Comparison of ENCODE assay signal across 11 cellular contexts in the genomic region with DNA sequence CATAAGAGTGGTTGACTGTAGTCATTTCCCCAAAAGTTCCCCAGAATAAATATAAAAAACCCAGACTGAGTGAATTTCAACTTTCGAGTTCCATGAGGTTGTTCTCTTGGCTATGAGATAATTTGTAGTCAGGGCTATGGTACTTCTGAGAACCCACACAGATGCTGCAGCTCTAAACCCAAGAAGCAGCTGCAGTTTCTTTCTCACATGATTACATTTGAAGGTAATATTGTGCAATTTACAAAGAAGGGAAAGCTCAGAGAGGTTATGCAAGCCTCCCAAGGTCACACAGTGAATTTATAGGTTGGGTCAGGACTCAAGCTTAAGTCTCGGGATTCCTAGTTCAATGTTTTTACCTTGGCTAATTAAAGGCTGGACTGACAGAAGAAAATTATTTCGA. TPM values are rescaled to one million over a fixed set of nuclear protein-coding genes. Genes with fewer than 3 reads are reported as not detected.
DNase-seq lines count a peak whose midpoint lies in the region; ATAC-seq and TF ChIP-seq lines count a peak whose summit lies in the region.
"Had no signal": no experiment of that assay in that cellular context is flagged by ENCODE, and none has a peak within 500 bp of the region (broad histone marks: within the 10 kb centered on the region; RNA-seq: fewer than 3 reads in every experiment).

No MANE protein-coding gene starts in this region.

- no peaks in the 10 kb centered on the region for H3K36me3 Mint-ChIP-seq in activated CD4-positive, alpha-beta T cell treated with anti-CD3 and anti-CD28 coated beads for 36 hours (ENCODE audit: low read depth)
- no peaks in the 10 kb centered on the region for H3K36me3 Mint-ChIP-seq in naive thymus-derived CD8-positive, alpha-beta T cell
- H3K36me3 Mint-ChIP-seq in CD4-positive, alpha-beta T cell (ENCODE audit: low read depth) = no peaks in the 10 kb centered on the region

- no peaks in the 10 kb centered on the region for H3K9me3 Mint-ChIP-seq in activated CD4-positive, alpha-beta T cell treated with anti-CD3 and anti-CD28 coated beads for 36 hours (ENCODE audit: low read depth)
- no peaks in the 10 kb centered on the region for H3K9me3 Mint-ChIP-seq in naive thymus-derived CD8-positive, alpha-beta T cell
- no peaks in the 10 kb centered on the region for H3K9me3 Mint-ChIP-seq in CD4-positive, alpha-beta T cell

- intact Hi-C loops in spleen (cut with DNase I; ENCODE audit: low total_unique reads) = no loop called here
- intact Hi-C loops in activated CD4-positive, alpha-beta T cell treated with anti-CD3 and anti-CD28 coated beads for 36 hours (cut with DNase I, micrococcal nuclease) = loop anchor here in 1 of 2 experiments (5.0 kb wide), 1 partner anchor 34 kb away; no protein-coding TSS in a partner anchor
- intact Hi-C loops in CD4-positive, alpha-beta T cell (cut with DNase I, micrococcal nuclease) = no loop called here

- CTCF ChIA-PET in activated CD4-positive, alpha-beta T cell treated with anti-CD3 and anti-CD28 coated beads for 36 hours (lab: Charles Lee) = no interaction called here
- CTCF ChIA-PET in CD4-positive, alpha-beta T cell (lab: Charles Lee) = no interaction called here

- DNase-seq in GM20000 (ENCODE audit: low spot score) (peak; percentile 30), NB4 (ENCODE audit: low read depth) (peak; percentile 55), fibroblast of gingiva (ENCODE audit: low read depth) (peak; percentile 32), spleen (no peak), DMS79 (lab: John Stamatoyannopoulos, UW) (no peak)
- no peak for DNase-seq in activated CD4-positive, alpha-beta T cell treated with anti-CD3 and anti-CD28 coated beads for 36 hours
- no peak for DNase-seq in naive thymus-derived CD8-positive, alpha-beta T cell
- no peak for DNase-seq in CD4-positive, alpha-beta T cell
- DNase-seq: effector CD4-positive, alpha-beta T cell; NCI-H1105; SJCRH30 had no signal

- no peaks in the 10 kb centered on the region for H3K27me3 ChIP-seq in spleen (replicated peaks in 1 of 7)
- H3K27me3 ChIP-seq in CD4-positive, alpha-beta T cell (ENCODE audit: control insufficient read depth, insufficient read depth, low read length) = no peaks in the 10 kb centered on the region
- H3K27me3 ChIP-seq: SJCRH30 had no signal

- ATAC-seq in activated CD4-positive, alpha-beta T cell treated with anti-CD3 and anti-CD28 coated beads for 36 hours = no peak
- no peak for ATAC-seq in naive thymus-derived CD8-positive, alpha-beta T cell
- no peak for ATAC-seq in CD4-positive, alpha-beta T cell (ENCODE audit: poor library complexity)

- no peak overlapping the region for H3K27ac Mint-ChIP-seq in activated CD4-positive, alpha-beta T cell treated with anti-CD3 and anti-CD28 coated beads for 36 hours
- H3K27ac Mint-ChIP-seq in naive thymus-derived CD8-positive, alpha-beta T cell = no peak overlapping the region
- no peak overlapping the region for H3K27ac Mint-ChIP-seq in CD4-positive, alpha-beta T cell

- TF ChIP-seq POLR2A in NB4 (IDR thresholded peaks at IDR 0.05; ENCODE audit: extremely low read depth, insufficient read length) (no peak), spleen (IDR thresholded peaks at IDR 0.05) (no peak)

- no peak for TF ChIP-seq CTCF in GM20000 (IDR thresholded peaks at IDR 0.05; ENCODE audit: extremely low read depth, missing control alignments)
- TF ChIP-seq CTCF in NB4 (IDR thresholded peaks at IDR 0.05; ENCODE audit: low read depth, low read length) = no peak
- TF ChIP-seq CTCF in spleen (IDR thresholded peaks at IDR 0.05 in 8 of 11, conservative IDR thresholded peaks at IDR 0.05 in 3 of 11) = no peak
- no peak for TF ChIP-seq CTCF in CD4-positive, alpha-beta T cell (IDR thresholded peaks at IDR 0.05)

- H3K4me1 ChIP-seq in spleen = peaks cover 4 to 77% (median 35%) of the 10 kb centered on the region in 6 donors

- H3K4me1 Mint-ChIP-seq in activated CD4-positive, alpha-beta T cell treated with anti-CD3 and anti-CD28 coated beads for 36 hours = peaks cover 4% of the 10 kb centered on the region
- peaks cover 0 to 14% (median 0%) of the 10 kb centered on the region in 4 donors for H3K4me1 Mint-ChIP-seq in naive thymus-derived CD8-positive, alpha-beta T cell
- H3K4me1 Mint-ChIP-seq in CD4-positive, alpha-beta T cell (ENCODE audit: low read depth) = no peaks in the 10 kb centered on the region

- H3K4me3 ChIP-seq in NB4 (ENCODE audit: low read depth, low read length) (no peak overlapping the region), spleen (no peak overlapping the region)
- H3K4me3 ChIP-seq: SJCRH30 had no signal

- POLR2A ChIA-PET in activated CD4-positive, alpha-beta T cell treated with anti-CD3 and anti-CD28 coated beads for 36 hours (lab: Charles Lee) = no interaction called here
- POLR2A ChIA-PET in naive thymus-derived CD8-positive, alpha-beta T cell (lab: Charles Lee) = no interaction called here
- POLR2A ChIA-PET in CD4-positive, alpha-beta T cell (lab: Charles Lee) = no interaction called here

- no peak overlapping the region for H3K4me3 Mint-ChIP-seq in activated CD4-positive, alpha-beta T cell treated with anti-CD3 and anti-CD28 coated beads for 36 hours
- H3K4me3 Mint-ChIP-seq in naive thymus-derived CD8-positive, alpha-beta T cell = no peak overlapping the region
- no peak overlapping the region for H3K4me3 Mint-ChIP-seq in CD4-positive, alpha-beta T cell

- no peaks in the 10 kb centered on the region for H3K27me3 Mint-ChIP-seq in activated CD4-positive, alpha-beta T cell treated with anti-CD3 and anti-CD28 coated beads for 36 hours
- peaks cover 0 to 4% (median 0%) of the 10 kb centered on the region in 5 donors for H3K27me3 Mint-ChIP-seq in naive thymus-derived CD8-positive, alpha-beta T cell
- no peaks in the 10 kb centered on the region for H3K27me3 Mint-ChIP-seq in CD4-positive, alpha-beta T cell

- no peaks in the 10 kb centered on the region for H3K9me3 ChIP-seq in spleen
- no peaks in the 10 kb centered on the region for H3K9me3 ChIP-seq in CD4-positive, alpha-beta T cell (ENCODE audit: control insufficient read depth, low read length)
- H3K9me3 ChIP-seq: SJCRH30 had no signal

- H3K36me3 ChIP-seq in spleen = no peaks in the 10 kb centered on the region
- H3K36me3 ChIP-seq: SJCRH30 had no signal

- peak overlapping the region in 7 of 8 donors; percentile 19 to 81 (median 61) for H3K27ac ChIP-seq in spleen
- no peak overlapping the region for H3K27ac ChIP-seq in CD4-positive, alpha-beta T cell (ENCODE audit: low read depth, low read length)
- H3K27ac ChIP-seq: SJCRH30 had no signal

- 53 to 81% (median 77%) methylated on average over 3 of the region's 3 CpGs for WGBS in spleen, 5 donors

RNA-seq across cellular contexts. Expression of gene CD93, which starts 29.7 kb away (rescaled TPM):
- total RNA-seq in spleen = 100 to 1,000 TPM in 1 of 7 donors, 10 to 100 TPM in 6; 50.4 to 103 (median 75.4) TPM
- polyA plus RNA-seq in spleen = 1 to 10 TPM; 4.1 to 6.0 (median 5.9) TPM
- total RNA-seq in activated CD4-positive, alpha-beta T cell treated with anti-CD3 and anti-CD28 coated beads for 36 hours = under 1 TPM; 0.82 to 0.84 TPM
- under 1 TPM; 0.10 to 0.11 TPM for total RNA-seq in naive thymus-derived CD8-positive, alpha-beta T cell
- polyA plus RNA-seq in naive thymus-derived CD8-positive, alpha-beta T cell = under 1 TPM in 2 of 3 donors, not detected in 1; 0.03 to 0.20 TPM
- total RNA-seq in CD4-positive, alpha-beta T cell = 1 to 10 TPM; 1.1 TPM
- total RNA-seq: SJCRH30 had no signal

Comparison
In these comparisons a context has a peak if more than half of its experiments do, and no peak if none do; other contexts are left out.
1. DNase-seq: peak in GM20000 (single experiment), NB4 (single experiment) and fibroblast of gingiva (single experiment); none in spleen (single experiment), activated CD4-positive, alpha-beta T cell treated with anti-CD3 and anti-CD28 coated beads for 36 hours (single experiment), DMS79 (single experiment), naive thymus-derived CD8-positive, alpha-beta T cell (0 of 10) and CD4-positive, alpha-beta T cell (0 of 10).
2. RNA of gene CD93, which starts 29.7 kb away (total RNA-seq): 50.4 to 103 TPM in spleen; 1.1 TPM in CD4-positive, alpha-beta T cell, 0.82 to 0.84 TPM in activated CD4-positive, alpha-beta T cell treated with anti-CD3 and anti-CD28 coated beads for 36 hours and 0.10 to 0.11 TPM in naive thymus-derived CD8-positive, alpha-beta T cell; every median in the first group is over 10 times any median in the second.